Comparison of ENCODE assay signal across 2 cellular contexts in genomic region chr18:446941-447560, GRCh38.
TF ChIP-seq lines count a peak whose summit lies in the region.

No MANE protein-coding gene starts in this region.

TF ChIP-seq in HepG2, 621 proteins besides CTCF, POLR2A, EP300 and RAD21:
- TF ChIP-seq ZSCAN30 (CRISPR knock-in tag; IDR thresholded peaks at IDR 0.05) (no peak), FOSL1 (CRISPR knock-in tag; IDR thresholded peaks at IDR 0.05; ENCODE audit: borderline replicate concordance) (no peak), PCBP2 (optimal IDR thresholded peaks at IDR 0.05; ENCODE audit: low read depth, low read length, poor library complexity, severe bottlenecking) (no peak), ZNF12 (CRISPR knock-in tag; IDR thresholded peaks at IDR 0.05) (no peak), ZNF567 (CRISPR knock-in tag; IDR thresholded peaks at IDR 0.05; ENCODE audit: borderline replicate concordance) (no peak), NKX3-1 (CRISPR knock-in tag; IDR thresholded peaks at IDR 0.05) (no peak), GZF1 (CRISPR knock-in tag; IDR thresholded peaks at IDR 0.05) (no peak), ZNF549 (CRISPR knock-in tag; IDR thresholded peaks at IDR 0.05) (no peak)
- TF ChIP-seq, protein P1, sequence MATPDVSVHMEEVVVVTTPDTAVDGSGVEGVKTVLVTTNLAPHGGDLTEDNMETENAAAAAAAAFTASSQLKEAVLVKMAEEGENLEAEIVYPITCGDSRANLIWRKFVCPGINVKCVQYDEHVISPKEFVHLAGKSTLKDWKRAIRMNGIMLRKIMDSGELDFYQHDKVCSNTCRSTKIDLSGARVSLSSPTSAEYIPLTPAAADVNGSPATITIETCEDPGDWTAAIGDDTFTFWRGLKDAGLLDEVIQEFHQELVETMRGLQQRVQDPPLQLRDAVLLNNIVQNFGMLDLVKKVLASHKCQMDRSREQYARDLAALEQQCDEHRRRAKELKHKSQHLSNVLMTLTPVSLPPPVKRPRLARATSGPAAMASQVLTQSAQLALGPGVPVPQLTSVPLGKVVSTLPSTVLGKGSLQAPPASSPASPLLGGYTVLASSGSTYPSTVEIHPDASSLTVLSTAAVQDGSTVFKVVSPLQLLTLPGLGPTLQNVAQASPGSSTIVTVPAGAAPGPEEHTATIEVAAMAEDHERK (CRISPR knock-in tag; IDR thresholded peaks at IDR 0.05; ENCODE audit: low read depth): no peak
- TF ChIP-seq, protein P2, sequence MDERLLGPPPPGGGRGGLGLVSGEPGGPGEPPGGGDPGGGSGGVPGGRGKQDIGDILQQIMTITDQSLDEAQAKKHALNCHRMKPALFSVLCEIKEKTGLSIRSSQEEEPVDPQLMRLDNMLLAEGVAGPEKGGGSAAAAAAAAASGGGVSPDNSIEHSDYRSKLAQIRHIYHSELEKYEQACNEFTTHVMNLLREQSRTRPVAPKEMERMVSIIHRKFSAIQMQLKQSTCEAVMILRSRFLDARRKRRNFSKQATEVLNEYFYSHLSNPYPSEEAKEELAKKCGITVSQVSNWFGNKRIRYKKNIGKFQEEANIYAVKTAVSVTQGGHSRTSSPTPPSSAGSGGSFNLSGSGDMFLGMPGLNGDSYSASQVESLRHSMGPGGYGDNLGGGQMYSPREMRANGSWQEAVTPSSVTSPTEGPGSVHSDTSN (CRISPR knock-in tag; IDR thresholded peaks at IDR 0.05): no peak

TF ChIP-seq in endothelial cell of umbilical vein, 7 proteins besides CTCF, POLR2A, EP300 and RAD21:
- TF ChIP-seq FOS (IDR thresholded peaks at IDR 0.05; ENCODE audit: borderline replicate concordance, insufficient read depth, low read length): no peak
- no peak for TF ChIP-seq MYC (IDR thresholded peaks at IDR 0.05; ENCODE audit: low read depth, low read length)
- no peak for TF ChIP-seq POLR2AphosphoS5 (IDR thresholded peaks at IDR 0.05; ENCODE audit: insufficient read depth, low read depth, low read length)
